In genomic region chr1:74731399-74732052, GRCh38 we compare ENCODE assay signal across 7 cellular contexts. TPM values are rescaled to one million over a fixed set of nuclear protein-coding genes. Genes with fewer than 3 reads are reported as not detected.
DNase-seq lines count a peak whose midpoint lies in the region; ATAC-seq lines count a peak whose summit lies in the region.

No MANE protein-coding gene starts in this region.

- no peak overlapping the region for H3K27ac ChIP-seq in substantia nigra (ENCODE audit: low read depth, low read length, poor library complexity, severe bottlenecking)

- peak; percentile 28 for ATAC-seq in GM18873 (IDR thresholded peaks at IDR 0.05; ENCODE audit: low FRiP score, unreplicated experiment)
- ATAC-seq in HG03064 (IDR thresholded peaks at IDR 0.05; ENCODE audit: low read depth, unreplicated experiment): peak; percentile 24
- no peak for ATAC-seq in activated naive CD8-positive, alpha-beta T cell treated with anti-CD3 and anti-CD28 coated beads, Interleukin-2, amount 10 ng/mL, durations not matched to agents 7 days and 5 days (ENCODE audit: low read depth)

- H3K4me1 Mint-ChIP-seq in activated naive CD8-positive, alpha-beta T cell treated with anti-CD3 and anti-CD28 coated beads, Interleukin-2, amount 10 ng/mL, durations not matched to agents 7 days and 5 days: peaks cover 27% of the 10 kb centered on the region

- peaks cover 8% of the 10 kb centered on the region for H3K36me3 Mint-ChIP-seq in activated naive CD8-positive, alpha-beta T cell treated with anti-CD3 and anti-CD28 coated beads, Interleukin-2, amount 10 ng/mL, durations not matched to agents 7 days and 5 days

- peaks cover 5% of the 10 kb centered on the region for H3K9me3 Mint-ChIP-seq in activated naive CD8-positive, alpha-beta T cell treated with anti-CD3 and anti-CD28 coated beads, Interleukin-2, amount 10 ng/mL, durations not matched to agents 7 days and 5 days

- H3K27me3 Mint-ChIP-seq in activated naive CD8-positive, alpha-beta T cell treated with anti-CD3 and anti-CD28 coated beads, Interleukin-2, amount 10 ng/mL, durations not matched to agents 7 days and 5 days: no peaks in the 10 kb centered on the region

- H3K4me3 Mint-ChIP-seq in activated naive CD8-positive, alpha-beta T cell treated with anti-CD3 and anti-CD28 coated beads, Interleukin-2, amount 10 ng/mL, durations not matched to agents 7 days and 5 days: peak overlapping the region; percentile 41

- POLR2A ChIA-PET in activated naive CD8-positive, alpha-beta T cell treated with anti-CD3 and anti-CD28 coated beads, Interleukin-2, amount 10 ng/mL, durations not matched to agents 7 days and 5 days (lab: Charles Lee): no interaction called here

- DNase-seq in activated naive CD8-positive, alpha-beta T cell treated with anti-CD3 and anti-CD28 coated beads, Interleukin-2, amount 10 ng/mL, durations not matched to agents 7 days and 5 days: no peak
- DNase-seq in mucosa of gallbladder (ENCODE audit: low spot score) (peak; percentile 37), substantia nigra (lab: John Stamatoyannopoulos, UW) (no peak), MV-4-11 (lab: John Stamatoyannopoulos, UW) (no peak)
- DNase-seq in central memory CD4-positive, alpha-beta T cell: no peak

- H3K27ac Mint-ChIP-seq in activated naive CD8-positive, alpha-beta T cell treated with anti-CD3 and anti-CD28 coated beads, Interleukin-2, amount 10 ng/mL, durations not matched to agents 7 days and 5 days: no peak overlapping the region

RNA-seq across cellular contexts. Expression of gene CRYZ, which starts 1.3 kb away (rescaled TPM):
- total RNA-seq in activated naive CD8-positive, alpha-beta T cell treated with anti-CD3 and anti-CD28 coated beads, Interleukin-2, amount 10 ng/mL, durations not matched to agents 7 days and 5 days: 10 to 100 TPM; 18.4 to 19.6 TPM
- total RNA-seq in mucosa of gallbladder: 174 TPM

RNA-seq across cellular contexts. Expression of gene TYW3, which starts 1.4 kb away (rescaled TPM):
- 10 to 100 TPM; 17.1 to 18.8 TPM for total RNA-seq in activated naive CD8-positive, alpha-beta T cell treated with anti-CD3 and anti-CD28 coated beads, Interleukin-2, amount 10 ng/mL, durations not matched to agents 7 days and 5 days
- 14.2 TPM for total RNA-seq in mucosa of gallbladder

RNA-seq across cellular contexts. Expression of gene ERICH3, which starts 57.9 kb away (rescaled TPM):
- total RNA-seq in activated naive CD8-positive, alpha-beta T cell treated with anti-CD3 and anti-CD28 coated beads, Interleukin-2, amount 10 ng/mL, durations not matched to agents 7 days and 5 days: not detected
- total RNA-seq in mucosa of gallbladder: 0.09 TPM
